In genomic region chr3:193780810-193781472, GRCh38 we compare ENCODE assay signal across 8 cellular contexts.
DNase-seq lines count a peak whose midpoint lies in the region; ATAC-seq and TF ChIP-seq lines count a peak whose summit lies in the region.

No MANE protein-coding gene starts in this region.

- DNase-seq in H7 (peak; percentile 86), NCI-H748 (lab: John Stamatoyannopoulos, UW; ENCODE audit: unreplicated experiment) (peak; percentile 49), head of caudate nucleus (peak; percentile 49 to 86 (median 71)), posterior cingulate gyrus (peak in 9 of 10 donors; percentile 27 to 91 (median 58))
- DNase-seq in activated naive CD4-positive, alpha-beta T cell treated with anti-CD3 and anti-CD28 coated beads, Interleukin-2, amount 50 U/mL, for 16 hours = peak; percentile 17

- H3K27me3 ChIP-seq in H7 (ENCODE audit: control insufficient read depth, insufficient read depth, low read length) = peaks cover 1% of the 10 kb centered on the region; the same call in 1 of the 2 replicates

- no peak for ATAC-seq in GM18861 (IDR thresholded peaks at IDR 0.05; ENCODE audit: unreplicated experiment)
- no peak for ATAC-seq in GM18517 (IDR thresholded peaks at IDR 0.05; ENCODE audit: unreplicated experiment)

- no peak overlapping the region for H3K4me3 ChIP-seq in H7 (ENCODE audit: insufficient read depth, low read depth, low read length)

- no peaks in the 10 kb centered on the region for H3K36me3 ChIP-seq in H7 (replicated peaks; ENCODE audit: control insufficient read depth, insufficient read depth, low read length)

- intact Hi-C loops in head of caudate nucleus (cut with DNase I) (loop anchor here (5.0 kb wide), 1 partner anchor 356 kb away; the partner anchor contains the start of gene HES1), posterior cingulate gyrus (cut with DNase I) (loop anchor here (1.0 to 2.0 kb wide), 2 partner anchors 358 to 534 kb away; no protein-coding TSS in a partner anchor)

- peak; percentile 98 for TF ChIP-seq CTCF in C4-2B (conservative IDR thresholded peaks at IDR 0.05)

- peak overlapping the region; percentile 38 for H3K27ac ChIP-seq in C4-2B

Comparison
In these comparisons a context has a peak if more than half of its experiments do, and no peak if none do; other contexts are left out.
1. DNase-seq: peak in every context shown above with its lines; median percentile 86 in H7; 71 in head of caudate nucleus; 58 in posterior cingulate gyrus; 49 in NCI-H748; 17 in activated naive CD4-positive, alpha-beta T cell treated with anti-CD3 and anti-CD28 coated beads, Interleukin-2, amount 50 U/mL, for 16 hours.